In genomic region chr13:100378533-100378932, GRCh38 we compare ENCODE assay signal across 34 cellular contexts.
"Had no signal": no experiment of that assay in that cellular context is flagged by ENCODE, and none has a peak within 500 bp of the region (broad histone marks: within the 10 kb centered on the region; RNA-seq: fewer than 3 reads in every experiment).

No MANE protein-coding gene starts in this region.

- H3K36me3 ChIP-seq: MG63 had no signal

- H3K27me3 ChIP-seq: MG63 had no signal

- H3K4me3 ChIP-seq: MG63 had no signal

- DNase-seq: Kasumi-1, MG63, MM.1S, NCI-H1048, NCI-H1092, NCI-H1092 treated with DMSO at 0.1 percent for 48 hours, NCI-H1105, NCI-H1105 treated with DMSO at 0.1 percent for 48 hours, NCI-H1417, NCI-H1417 treated with DMSO at 0.1 percent for 48 hours, NCI-H1436, NCI-H1436 treated with DMSO at 0.1 percent for 48 hours, NCI-H146, NCI-H1694, NCI-H1694 treated with DMSO at 0.1 percent for 48 hours, NCI-H187, NCI-H187 treated with DMSO at 0.1 percent for 48 hours, NCI-H1930, NCI-H2029, NCI-H2029 treated with DMSO at 0.1 percent for 48 hours, NCI-H2081, NCI-H2081 treated with DMSO at 0.1 percent for 48 hours, NCI-H2107, NCI-H2171, NCI-H2171 treated with DMSO at 0.1 percent for 48 hours, NCI-H2227 treated with DMSO at 0.1 percent for 48 hours, NCI-H226, NCI-H345, NCI-H446, NCI-H446 treated with DMSO at 0.1 percent for 48 hours, NCI-H510A, NCI-H510A treated with DMSO at 0.1 percent for 48 hours, NCI-H524, NCI-H524 treated with DMSO at 0.1 percent for 48 hours had no signal
